In the genomic region with DNA sequence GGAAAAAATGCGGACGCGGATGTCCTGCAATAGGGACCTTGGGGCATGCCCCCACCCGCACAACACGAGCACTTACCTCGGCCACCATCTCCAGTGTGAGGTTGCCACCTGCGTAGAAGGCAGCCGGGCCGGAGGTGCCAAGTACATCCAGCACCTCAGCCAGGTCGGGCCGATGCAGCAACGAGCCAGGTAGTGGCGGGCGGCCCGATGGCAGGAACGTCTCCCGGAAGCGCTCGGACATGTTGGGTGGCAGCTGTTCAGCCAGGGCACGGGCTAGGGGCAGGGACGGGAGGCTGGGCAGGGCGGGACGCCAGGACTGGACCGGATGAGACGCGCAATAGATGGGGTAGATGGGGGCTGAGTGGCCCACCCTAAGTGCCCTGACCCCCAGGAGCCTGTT, we compare ENCODE assay signal across 27 cellular contexts.
"Had no signal": no experiment of that assay in that cellular context is flagged by ENCODE, and none has a peak within 500 bp of the region (broad histone marks: within the 10 kb centered on the region; RNA-seq: fewer than 3 reads in every experiment).

No MANE protein-coding gene starts in this region.

- H3K9me3 ChIP-seq: SJSA1, SK-N-SH had no signal

- H3K4me3 ChIP-seq: SJSA1 had no signal

- H3K27ac ChIP-seq: brain microvascular endothelial cell, KMS-11, SJSA1 had no signal

- DNase-seq: activated CD4-positive, alpha-beta T cell treated with anti-CD3 and anti-CD28 coated beads, Interleukin-2, amount 10 ng/mL, durations not matched to agents 24 days and 14 days; activated CD4-positive, alpha-beta T cell treated with anti-CD3 and anti-CD28 coated beads, Interleukin-2, amount 50 U/mL, for 4 hours; activated CD8-positive, alpha-beta T cell treated with anti-CD3 and anti-CD28 coated beads for 36 hours; activated effector memory CD4-positive, alpha-beta T cell treated with anti-CD3 and anti-CD28 coated beads, Interleukin-2, amount 50 U/mL, for 16 hours; activated naive CD4-positive, alpha-beta T cell; activated naive CD4-positive, alpha-beta T cell treated with anti-CD3 and anti-CD28 coated beads, Interleukin-2, amount 50 U/mL, for 16 hours; activated naive CD8-positive, alpha-beta T cell treated with anti-CD3 and anti-CD28 coated beads for 36 hours; activated T-cell treated with anti-CD3 and anti-CD28 coated beads for 4 hours; activated T-cell treated with anti-CD3 and anti-CD28 coated beads, Interleukin-2, amount 50 U/mL, for 48 hours; amniotic stem cell; aorta; brain microvascular endothelial cell; central memory CD4-positive, alpha-beta T cell; MM.1S; NCI-H1092 treated with DMSO at 0.1 percent for 48 hours; NCI-H1417; NCI-H146; NCI-H187 treated with DMSO at 0.1 percent for 48 hours; NCI-H2081 treated with DMSO at 0.1 percent for 48 hours; NCI-H226; NCI-H524 treated with DMSO at 0.1 percent for 48 hours; SHP77 treated with DMSO at 0.1 percent for 48 hours; SK-N-SH had no signal

- H3K9ac ChIP-seq: KMS-11, SK-N-SH had no signal

- H3K27me3 ChIP-seq: brain microvascular endothelial cell, SJSA1 had no signal

- H3K4me2 ChIP-seq: KMS-11, SK-N-SH had no signal

- H3K4me1 ChIP-seq: SJSA1 had no signal

- FAIRE-seq: TTC549 had no signal

- ATAC-seq: activated CD8-positive, alpha-beta T cell treated with anti-CD3 and anti-CD28 coated beads for 36 hours; Panc1 had no signal
